1 cellular context compared by ENCODE assay signal in the genomic region with DNA sequence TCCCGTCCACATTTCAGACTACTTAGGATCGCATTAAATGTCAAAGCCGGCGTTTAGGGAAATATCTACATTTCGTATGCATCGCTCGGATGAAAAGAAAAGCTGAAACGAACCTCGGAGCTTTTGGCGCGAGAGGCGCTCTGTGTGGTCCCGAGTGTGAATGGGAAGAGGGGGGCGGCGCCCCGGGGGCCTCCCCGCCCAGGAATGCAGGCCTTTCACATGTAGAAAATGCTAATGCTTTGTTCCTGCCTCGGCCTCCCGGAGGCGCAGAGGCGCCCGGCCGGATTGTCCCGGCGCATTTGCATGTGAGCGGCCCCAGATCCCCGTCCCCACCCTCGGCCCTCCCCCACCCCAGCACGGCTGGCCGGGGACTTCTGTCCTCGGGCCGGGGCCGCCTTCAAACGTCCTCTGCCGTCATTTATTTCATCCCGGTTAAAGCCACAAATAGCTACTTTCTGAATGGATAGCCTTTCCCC.
TF ChIP-seq lines count a peak whose summit lies in the region.

No MANE protein-coding gene starts in this region.

TF ChIP-seq in HepG2, 621 proteins besides CTCF, POLR2A, EP300 and RAD21 (continued from another document and continues in another):
- peak; percentile 4; the same call in 1 of the 2 replicates for TF ChIP-seq KDM5B (CRISPR knock-in tag; IDR thresholded peaks at IDR 0.05; ENCODE audit: borderline replicate concordance)
- TF ChIP-seq NFE2 (CRISPR knock-in tag; IDR thresholded peaks at IDR 0.05) = no peak
- TF ChIP-seq, protein P1, sequence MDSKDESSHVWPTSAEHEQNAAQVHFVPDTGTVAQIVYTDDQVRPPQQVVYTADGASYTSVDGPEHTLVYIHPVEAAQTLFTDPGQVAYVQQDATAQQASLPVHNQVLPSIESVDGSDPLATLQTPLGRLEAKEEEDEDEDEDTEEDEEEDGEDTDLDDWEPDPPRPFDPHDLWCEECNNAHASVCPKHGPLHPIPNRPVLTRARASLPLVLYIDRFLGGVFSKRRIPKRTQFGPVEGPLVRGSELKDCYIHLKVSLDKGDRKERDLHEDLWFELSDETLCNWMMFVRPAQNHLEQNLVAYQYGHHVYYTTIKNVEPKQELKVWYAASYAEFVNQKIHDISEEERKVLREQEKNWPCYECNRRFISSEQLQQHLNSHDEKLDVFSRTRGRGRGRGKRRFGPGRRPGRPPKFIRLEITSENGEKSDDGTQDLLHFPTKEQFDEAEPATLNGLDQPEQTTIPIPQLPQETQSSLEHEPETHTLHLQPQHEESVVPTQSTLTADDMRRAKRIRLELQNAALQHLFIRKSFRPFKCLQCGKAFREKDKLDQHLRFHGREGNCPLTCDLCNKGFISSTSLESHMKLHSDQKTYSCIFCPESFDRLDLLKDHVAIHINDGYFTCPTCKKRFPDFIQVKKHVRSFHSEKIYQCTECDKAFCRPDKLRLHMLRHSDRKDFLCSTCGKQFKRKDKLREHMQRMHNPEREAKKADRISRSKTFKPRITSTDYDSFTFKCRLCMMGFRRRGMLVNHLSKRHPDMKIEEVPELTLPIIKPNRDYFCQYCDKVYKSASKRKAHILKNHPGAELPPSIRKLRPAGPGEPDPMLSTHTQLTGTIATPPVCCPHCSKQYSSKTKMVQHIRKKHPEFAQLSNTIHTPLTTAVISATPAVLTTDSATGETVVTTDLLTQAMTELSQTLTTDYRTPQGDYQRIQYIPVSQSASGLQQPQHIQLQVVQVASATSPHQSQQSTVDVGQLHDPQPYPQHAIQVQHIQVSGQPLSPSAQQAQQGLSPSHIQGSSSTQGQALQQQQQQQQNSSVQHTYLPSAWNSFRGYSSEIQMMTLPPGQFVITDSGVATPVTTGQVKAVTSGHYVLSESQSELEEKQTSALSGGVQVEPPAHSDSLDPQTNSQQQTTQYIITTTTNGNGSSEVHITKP (CRISPR knock-in tag; IDR thresholded peaks at IDR 0.05; ENCODE audit: low read depth) = 0 out of 2 replicates have a peak, but pooled peaks have one; percentile 20
- TF ChIP-seq PHF20 (CRISPR knock-in tag; IDR thresholded peaks at IDR 0.05) = no peak
- no peak for TF ChIP-seq CCDC6 (CRISPR knock-in tag; IDR thresholded peaks at IDR 0.05)
- TF ChIP-seq HOXA5 (CRISPR knock-in tag; IDR thresholded peaks at IDR 0.05) = peak; percentile 47; the same call in 1 of the 2 replicates
- 0 out of 2 replicates have a peak, but pooled peaks have one; percentile 13 for TF ChIP-seq SALL2 (CRISPR knock-in tag; IDR thresholded peaks at IDR 0.05)
- TF ChIP-seq MYNN (CRISPR knock-in tag; IDR thresholded peaks at IDR 0.05; ENCODE audit: low read depth) = no peak
- TF ChIP-seq ZNF724P (CRISPR knock-in tag; IDR thresholded peaks at IDR 0.05; ENCODE audit: borderline replicate concordance) = no peak
- no peak for TF ChIP-seq MYPOP (CRISPR knock-in tag; IDR thresholded peaks at IDR 0.05)
- TF ChIP-seq, protein P2, sequence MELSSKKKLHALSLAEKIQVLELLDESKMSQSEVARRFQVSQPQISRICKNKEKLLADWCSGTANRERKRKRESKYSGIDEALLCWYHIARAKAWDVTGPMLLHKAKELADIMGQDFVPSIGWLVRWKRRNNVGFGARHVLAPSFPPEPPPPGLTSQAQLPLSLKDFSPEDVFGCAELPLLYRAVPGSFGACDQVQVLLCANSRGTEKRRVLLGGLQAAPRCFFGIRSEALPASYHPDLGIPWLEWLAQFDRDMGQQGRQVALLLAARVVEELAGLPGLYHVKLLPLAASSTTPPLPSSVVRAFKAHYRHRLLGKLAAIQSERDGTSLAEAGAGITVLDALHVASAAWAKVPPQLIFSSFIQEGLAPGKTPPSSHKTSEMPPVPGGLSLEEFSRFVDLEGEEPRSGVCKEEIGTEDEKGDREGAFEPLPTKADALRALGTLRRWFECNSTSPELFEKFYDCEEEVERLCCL (CRISPR knock-in tag; IDR thresholded peaks at IDR 0.05; ENCODE audit: borderline replicate concordance) = no peak
- peak; percentile 10; the same call in 1 of the 2 replicates for TF ChIP-seq ZNF264 (CRISPR knock-in tag; IDR thresholded peaks at IDR 0.05)
- no peak for TF ChIP-seq NCOA2 (CRISPR knock-in tag; IDR thresholded peaks at IDR 0.05)
- no peak for TF ChIP-seq ZBTB1 (CRISPR knock-in tag; IDR thresholded peaks at IDR 0.05; ENCODE audit: borderline replicate concordance)
- TF ChIP-seq DR1 (CRISPR knock-in tag; IDR thresholded peaks at IDR 0.05) = 0 out of 2 replicates have a peak, but pooled peaks have one; percentile 20
- no peak for TF ChIP-seq TBP (CRISPR knock-in tag; IDR thresholded peaks at IDR 0.05)
- TF ChIP-seq, protein P3, sequence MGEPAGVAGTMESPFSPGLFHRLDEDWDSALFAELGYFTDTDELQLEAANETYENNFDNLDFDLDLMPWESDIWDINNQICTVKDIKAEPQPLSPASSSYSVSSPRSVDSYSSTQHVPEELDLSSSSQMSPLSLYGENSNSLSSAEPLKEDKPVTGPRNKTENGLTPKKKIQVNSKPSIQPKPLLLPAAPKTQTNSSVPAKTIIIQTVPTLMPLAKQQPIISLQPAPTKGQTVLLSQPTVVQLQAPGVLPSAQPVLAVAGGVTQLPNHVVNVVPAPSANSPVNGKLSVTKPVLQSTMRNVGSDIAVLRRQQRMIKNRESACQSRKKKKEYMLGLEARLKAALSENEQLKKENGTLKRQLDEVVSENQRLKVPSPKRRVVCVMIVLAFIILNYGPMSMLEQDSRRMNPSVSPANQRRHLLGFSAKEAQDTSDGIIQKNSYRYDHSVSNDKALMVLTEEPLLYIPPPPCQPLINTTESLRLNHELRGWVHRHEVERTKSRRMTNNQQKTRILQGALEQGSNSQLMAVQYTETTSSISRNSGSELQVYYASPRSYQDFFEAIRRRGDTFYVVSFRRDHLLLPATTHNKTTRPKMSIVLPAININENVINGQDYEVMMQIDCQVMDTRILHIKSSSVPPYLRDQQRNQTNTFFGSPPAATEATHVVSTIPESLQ (CRISPR knock-in tag; conservative IDR thresholded peaks at IDR 0.05) = no peak
- TF ChIP-seq ZNF558 (CRISPR knock-in tag; IDR thresholded peaks at IDR 0.05; ENCODE audit: borderline replicate concordance) = 0 out of 2 replicates have a peak, but pooled peaks have one; percentile 14
- no peak for TF ChIP-seq ZHX2 (IDR thresholded peaks at IDR 0.05; ENCODE audit: low read depth)
- 0 out of 2 replicates have a peak, but pooled peaks have one; percentile 71 for TF ChIP-seq ZHX2 (CRISPR knock-in tag; IDR thresholded peaks at IDR 0.05; ENCODE audit: borderline replicate concordance)
- TF ChIP-seq, protein P4, sequence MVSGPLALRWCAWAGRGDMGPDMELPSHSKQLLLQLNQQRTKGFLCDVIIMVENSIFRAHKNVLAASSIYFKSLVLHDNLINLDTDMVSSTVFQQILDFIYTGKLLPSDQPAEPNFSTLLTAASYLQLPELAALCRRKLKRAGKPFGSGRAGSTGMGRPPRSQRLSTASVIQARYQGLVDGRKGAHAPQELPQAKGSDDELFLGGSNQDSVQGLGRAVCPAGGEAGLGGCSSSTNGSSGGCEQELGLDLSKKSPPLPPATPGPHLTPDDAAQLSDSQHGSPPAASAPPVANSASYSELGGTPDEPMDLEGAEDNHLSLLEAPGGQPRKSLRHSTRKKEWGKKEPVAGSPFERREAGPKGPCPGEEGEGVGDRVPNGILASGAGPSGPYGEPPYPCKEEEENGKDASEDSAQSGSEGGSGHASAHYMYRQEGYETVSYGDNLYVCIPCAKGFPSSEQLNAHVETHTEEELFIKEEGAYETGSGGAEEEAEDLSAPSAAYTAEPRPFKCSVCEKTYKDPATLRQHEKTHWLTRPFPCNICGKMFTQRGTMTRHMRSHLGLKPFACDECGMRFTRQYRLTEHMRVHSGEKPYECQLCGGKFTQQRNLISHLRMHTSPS (CRISPR knock-in tag; IDR thresholded peaks at IDR 0.05; ENCODE audit: low read depth) = no peak
- TF ChIP-seq ATAD3A (CRISPR knock-in tag; IDR thresholded peaks at IDR 0.05) = no peak
- TF ChIP-seq, protein P5, sequence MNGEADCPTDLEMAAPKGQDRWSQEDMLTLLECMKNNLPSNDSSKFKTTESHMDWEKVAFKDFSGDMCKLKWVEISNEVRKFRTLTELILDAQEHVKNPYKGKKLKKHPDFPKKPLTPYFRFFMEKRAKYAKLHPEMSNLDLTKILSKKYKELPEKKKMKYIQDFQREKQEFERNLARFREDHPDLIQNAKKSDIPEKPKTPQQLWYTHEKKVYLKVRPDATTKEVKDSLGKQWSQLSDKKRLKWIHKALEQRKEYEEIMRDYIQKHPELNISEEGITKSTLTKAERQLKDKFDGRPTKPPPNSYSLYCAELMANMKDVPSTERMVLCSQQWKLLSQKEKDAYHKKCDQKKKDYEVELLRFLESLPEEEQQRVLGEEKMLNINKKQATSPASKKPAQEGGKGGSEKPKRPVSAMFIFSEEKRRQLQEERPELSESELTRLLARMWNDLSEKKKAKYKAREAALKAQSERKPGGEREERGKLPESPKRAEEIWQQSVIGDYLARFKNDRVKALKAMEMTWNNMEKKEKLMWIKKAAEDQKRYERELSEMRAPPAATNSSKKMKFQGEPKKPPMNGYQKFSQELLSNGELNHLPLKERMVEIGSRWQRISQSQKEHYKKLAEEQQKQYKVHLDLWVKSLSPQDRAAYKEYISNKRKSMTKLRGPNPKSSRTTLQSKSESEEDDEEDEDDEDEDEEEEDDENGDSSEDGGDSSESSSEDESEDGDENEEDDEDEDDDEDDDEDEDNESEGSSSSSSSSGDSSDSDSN (CRISPR knock-in tag; IDR thresholded peaks at IDR 0.05) = no peak
- TF ChIP-seq CBX1 (IDR thresholded peaks at IDR 0.05; ENCODE audit: low read depth) = no peak
- no peak for TF ChIP-seq KDM2A (CRISPR knock-in tag; IDR thresholded peaks at IDR 0.05; ENCODE audit: borderline replicate concordance, low read depth)
- no peak for TF ChIP-seq SRF (IDR thresholded peaks at IDR 0.05; ENCODE audit: low read depth, low read length)
- peak; percentile 70; the same call in 1 of the 2 replicates for TF ChIP-seq SOX5 (CRISPR knock-in tag; IDR thresholded peaks at IDR 0.05; ENCODE audit: borderline replicate concordance)
- TF ChIP-seq, protein P6, sequence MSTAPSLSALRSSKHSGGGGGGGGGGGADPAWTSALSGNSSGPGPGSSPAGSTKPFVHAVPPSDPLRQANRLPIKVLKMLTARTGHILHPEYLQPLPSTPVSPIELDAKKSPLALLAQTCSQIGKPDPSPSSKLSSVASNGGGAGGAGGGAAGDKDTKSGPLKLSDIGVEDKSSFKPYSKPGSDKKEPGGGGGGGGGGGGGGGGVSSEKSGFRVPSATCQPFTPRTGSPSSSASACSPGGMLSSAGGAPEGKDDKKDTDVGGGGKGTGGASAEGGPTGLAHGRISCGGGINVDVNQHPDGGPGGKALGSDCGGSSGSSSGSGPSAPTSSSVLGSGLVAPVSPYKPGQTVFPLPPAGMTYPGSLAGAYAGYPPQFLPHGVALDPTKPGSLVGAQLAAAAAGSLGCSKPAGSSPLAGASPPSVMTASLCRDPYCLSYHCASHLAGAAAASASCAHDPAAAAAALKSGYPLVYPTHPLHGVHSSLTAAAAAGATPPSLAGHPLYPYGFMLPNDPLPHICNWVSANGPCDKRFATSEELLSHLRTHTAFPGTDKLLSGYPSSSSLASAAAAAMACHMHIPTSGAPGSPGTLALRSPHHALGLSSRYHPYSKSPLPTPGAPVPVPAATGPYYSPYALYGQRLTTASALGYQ (CRISPR knock-in tag; IDR thresholded peaks at IDR 0.05) = 0 out of 2 replicates have a peak, but pooled peaks have one; percentile 39
- TF ChIP-seq CREB1 (IDR thresholded peaks at IDR 0.05) = no peak
- no peak for TF ChIP-seq CREB1 (CRISPR knock-in tag; IDR thresholded peaks at IDR 0.05)
- no peak for TF ChIP-seq TERF1 (CRISPR knock-in tag; IDR thresholded peaks at IDR 0.05)
- TF ChIP-seq ZFY (CRISPR knock-in tag; IDR thresholded peaks at IDR 0.05) = peak; percentile 5; the same call in 1 of the 2 replicates
- no peak for TF ChIP-seq ZNF781 (CRISPR knock-in tag; IDR thresholded peaks at IDR 0.05; ENCODE audit: borderline replicate concordance, not compliant biosample characterization)
